Comparison of ENCODE assay signal across 8 cellular contexts in the genomic region with DNA sequence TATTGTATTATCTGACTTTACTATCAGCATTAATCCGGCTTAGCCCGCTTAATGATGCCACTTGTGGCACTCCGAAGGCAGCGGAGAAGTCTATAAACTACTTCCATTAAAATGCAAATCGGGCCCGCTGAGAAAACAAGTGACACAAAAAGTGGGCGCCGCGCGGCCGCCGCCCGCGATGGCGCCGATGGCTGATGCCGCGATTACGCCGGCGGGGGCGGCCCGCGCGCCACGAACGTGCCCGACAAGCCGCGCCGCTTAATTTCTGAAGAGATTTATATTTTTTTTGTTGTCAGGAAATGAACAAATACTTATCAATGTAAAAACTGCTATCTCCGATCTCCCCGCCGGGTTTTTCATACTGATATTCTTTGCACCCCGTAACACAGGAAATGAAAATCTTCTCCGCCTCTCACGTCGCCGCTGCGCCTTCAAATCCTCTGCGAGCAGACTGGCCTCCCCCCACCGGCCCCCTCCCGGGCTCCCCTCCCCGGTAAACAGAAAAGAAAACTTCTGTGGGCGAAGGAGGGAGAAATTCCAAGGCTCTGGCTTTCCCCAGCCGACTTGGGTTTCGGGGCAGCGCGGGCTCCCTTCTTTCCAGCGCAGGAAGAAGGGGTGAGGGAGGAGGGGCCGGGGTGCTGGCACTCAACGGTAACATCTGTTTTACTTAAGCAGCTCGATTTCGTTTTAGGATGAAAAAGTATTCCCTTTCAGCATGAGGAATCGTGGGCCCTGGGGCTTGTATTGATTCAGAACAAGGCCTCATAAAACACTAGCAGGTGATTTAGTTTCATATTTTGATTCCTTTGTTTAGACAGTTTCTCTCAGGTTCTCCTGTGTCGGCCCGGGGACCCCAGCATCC.
A peak's percentile ranks its signal among the peaks of the same experiment; 100 is the strongest.
DNase-seq lines count a peak whose midpoint lies in the region; ATAC-seq and TF ChIP-seq lines count a peak whose summit lies in the region.

No MANE protein-coding gene starts in this region.

- no peaks in the 10 kb centered on the region for H3K36me3 Mint-ChIP-seq in CD4-positive, alpha-beta memory T cell
- H3K36me3 Mint-ChIP-seq in neural crest cell (ENCODE audit: low read depth), result no peaks in the 10 kb centered on the region

- H3K27ac ChIP-seq in CD4-positive, alpha-beta memory T cell (ENCODE audit: low read depth, low read length), result peak overlapping the region; percentile 66
- peak overlapping the region in 3 of 5 donors; percentile 32 to 70 (median 49) for H3K27ac ChIP-seq in stomach

- TF ChIP-seq CTCF in fibroblast of mammary gland (conservative IDR thresholded peaks at IDR 0.05; ENCODE audit: control insufficient read depth, insufficient read depth, low read depth, low read length) (no peak), neural crest cell (conservative IDR thresholded peaks at IDR 0.05) (no peak), stomach (IDR thresholded peaks at IDR 0.05) (no peak)

- H3K36me3 ChIP-seq in CD4-positive, alpha-beta memory T cell (ENCODE audit: insufficient read depth, low read length), result no peaks in the 10 kb centered on the region
- H3K36me3 ChIP-seq in stomach, result no peaks in the 10 kb centered on the region

- H3K4me1 Mint-ChIP-seq in CD4-positive, alpha-beta memory T cell, result peaks cover 1 to 13% (median 7%) of the 10 kb centered on the region in 4 donors
- H3K4me1 Mint-ChIP-seq in neural crest cell, result peaks cover 5% of the 10 kb centered on the region

- peak; percentile 62 for ATAC-seq in GM19468 (IDR thresholded peaks at IDR 0.05; ENCODE audit: extremely low read depth, unreplicated experiment)

- H3K4me3 ChIP-seq in CD4-positive, alpha-beta memory T cell (ENCODE audit: low read length in 2 of 2), result peak overlapping the region; percentile 63 to 81
- H3K4me3 ChIP-seq in fibroblast of mammary gland (ENCODE audit: control insufficient read depth, low read depth, low read length) (peak overlapping the region; percentile 58), stomach (peak overlapping the region; percentile 53 to 64 (median 58))

- peak overlapping the region; percentile 86 to 95 (median 92) for H3K4me3 Mint-ChIP-seq in CD4-positive, alpha-beta memory T cell
- peak overlapping the region; percentile 86 for H3K4me3 Mint-ChIP-seq in neural crest cell

- no peaks in the 10 kb centered on the region for H3K27me3 ChIP-seq in CD4-positive, alpha-beta memory T cell (ENCODE audit: insufficient read depth, low read length)
- peaks cover 0 to 47% (median 33%) of the 10 kb centered on the region in 3 donors for H3K27me3 ChIP-seq in stomach

- H3K27me3 Mint-ChIP-seq in CD4-positive, alpha-beta memory T cell, result peaks cover 0 to 2% of the 10 kb centered on the region in 2 donors
- H3K27me3 Mint-ChIP-seq in neural crest cell (ENCODE audit: low read depth), result peaks cover 8% of the 10 kb centered on the region

- intact Hi-C loops in CD4-positive, alpha-beta memory T cell (cut with micrococcal nuclease), result loop anchor here (1.0 to 10.0 kb wide), 5 partner anchors 88 to 493 kb away; partner anchors contain the start of gene INSIG2
- intact Hi-C loops in stomach (cut with DNase I; ENCODE audit: low total_unique reads), result no loop called here

- H3K4me1 ChIP-seq in CD4-positive, alpha-beta memory T cell (ENCODE audit: insufficient read depth, low read length), result peaks cover 10% of the 10 kb centered on the region
- peaks cover 0 to 18% (median 13%) of the 10 kb centered on the region in 4 donors for H3K4me1 ChIP-seq in stomach

- no peaks in the 10 kb centered on the region for H3K9me3 ChIP-seq in CD4-positive, alpha-beta memory T cell (ENCODE audit: control insufficient read depth in 1 of 2, low read length in 2 of 2)
- H3K9me3 ChIP-seq in stomach, result no peaks in the 10 kb centered on the region

- H3K9me3 Mint-ChIP-seq in CD4-positive, alpha-beta memory T cell, result no peaks in the 10 kb centered on the region
- H3K9me3 Mint-ChIP-seq in neural crest cell, result no peaks in the 10 kb centered on the region

- peak; percentile 74 to 80 (median 77) for DNase-seq in CD4-positive, alpha-beta memory T cell
- DNase-seq in NCI-H1105 treated with DMSO at 0.1 percent for 48 hours (lab: John Stamatoyannopoulos, UW) (peak; percentile 60), fibroblast of mammary gland (ENCODE audit: low read depth) (peak; percentile 54), neural crest cell (ENCODE audit: low read depth, low spot score) (peak; percentile 33), stomach (no peak), NCI-H226 (no peak)
- DNase-seq in activated T-cell treated with anti-CD3 and anti-CD28 coated beads, Interleukin-2, amount 50 U/mL, for 1 hour, result peak; percentile 66

- TF ChIP-seq EP300 in stomach (IDR thresholded peaks at IDR 0.05), result no peak

- CTCF ChIA-PET in CD4-positive, alpha-beta memory T cell (lab: Charles Lee; ENCODE audit: partially characterized antibody), result no interaction called here

- H3K27ac Mint-ChIP-seq in CD4-positive, alpha-beta memory T cell, result peak overlapping the region; percentile 90 to 99 (median 97)
- peak overlapping the region; percentile 95 for H3K27ac Mint-ChIP-seq in neural crest cell (ENCODE audit: unreplicated experiment)

- no peak for TF ChIP-seq POLR2A in stomach (IDR thresholded peaks at IDR 0.05)

- POLR2A ChIA-PET in CD4-positive, alpha-beta memory T cell (lab: Charles Lee; ENCODE audit: partially characterized antibody), result interaction anchor here (1.5 kb wide), 1 partner anchor 124 kb away, joined by 6 read pairs; no protein-coding TSS in a partner anchor

- 1 to 3% (median 2%) methylated on average over 57 of the region's 57 CpGs for WGBS in stomach, 5 donors

Comparison
In these comparisons a context has a peak if more than half of its experiments do, and no peak if none do; other contexts are left out.
1. DNase-seq: peak in CD4-positive, alpha-beta memory T cell (5 of 5), NCI-H1105 treated with DMSO at 0.1 percent for 48 hours (single experiment), activated T-cell treated with anti-CD3 and anti-CD28 coated beads, Interleukin-2, amount 50 U/mL, for 1 hour (single experiment), fibroblast of mammary gland (single experiment) and neural crest cell (single experiment); none in stomach (single experiment) and NCI-H226 (single experiment).
2. Peak in every context shown above with its lines, with median percentiles within 50 percentile points of each other: H3K4me3 ChIP-seq.